Comparison of ENCODE assay signal across 8 cellular contexts in the genomic region with DNA sequence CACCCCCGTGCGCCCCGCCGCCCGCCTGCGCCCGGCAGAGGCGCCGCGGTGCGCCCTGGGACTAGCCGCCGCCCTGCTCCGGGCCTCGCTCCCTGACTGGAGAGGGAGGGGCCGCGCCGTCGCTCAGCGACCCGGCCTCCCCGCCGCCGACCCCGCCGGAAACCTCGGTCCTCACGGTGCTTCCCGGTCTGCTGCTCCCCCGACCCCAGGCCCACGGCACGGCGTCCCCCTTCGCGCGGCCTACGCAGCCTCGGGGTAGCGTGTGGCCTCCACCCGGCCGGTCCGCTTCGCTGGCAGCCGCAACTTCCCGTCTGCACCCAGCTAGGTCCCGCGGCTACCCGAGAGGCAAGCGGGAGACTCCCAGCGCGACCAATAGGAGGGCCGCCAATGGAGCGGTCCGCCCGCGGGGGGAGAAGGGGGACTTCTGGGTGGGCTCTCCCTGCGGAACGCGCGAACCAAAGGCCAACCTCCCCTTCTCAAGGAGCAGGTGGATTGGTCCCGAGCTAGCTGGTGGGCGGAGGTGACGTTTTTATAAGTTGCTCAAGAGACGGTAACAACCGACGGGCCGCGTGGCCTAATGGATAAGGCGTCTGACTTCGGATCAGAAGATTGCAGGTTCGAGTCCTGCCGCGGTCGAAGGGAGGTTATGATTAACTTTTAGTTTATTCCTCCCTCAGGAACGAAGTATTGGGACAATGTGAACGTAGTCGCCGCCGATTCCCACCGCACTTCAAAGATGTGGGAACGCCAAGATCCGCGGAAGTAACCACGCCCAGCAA. TPM values are rescaled to one million over a fixed set of nuclear protein-coding genes. Genes with fewer than 3 reads are reported as not detected.
DNase-seq lines count a peak whose midpoint lies in the region; ATAC-seq and TF ChIP-seq lines count a peak whose summit lies in the region.

A gene (minus strand): TSS at position 315 of the 779 bp plus-strand sequence. CDS start 1,070 bp downstream, outside the sequence.

- peaks cover 63% of the 10 kb centered on the region for H3K4me1 Mint-ChIP-seq in activated T-cell treated with anti-CD3 and anti-CD28 coated beads, Interleukin-2, amount 50 U/mL, for 24 hours (ENCODE audit: low read depth)

- H3K36me3 Mint-ChIP-seq in activated T-cell treated with anti-CD3 and anti-CD28 coated beads, Interleukin-2, amount 50 U/mL, for 24 hours (ENCODE audit: low read depth) = peaks cover 38% of the 10 kb centered on the region

- peak within 1 kb of the TSS; percentile 93 for H3K4me3 ChIP-seq in epithelial cell of proximal tubule (ENCODE audit: low read depth, low read length)

- H3K9me3 Mint-ChIP-seq in activated T-cell treated with anti-CD3 and anti-CD28 coated beads, Interleukin-2, amount 50 U/mL, for 24 hours = no peaks in the 10 kb centered on the region

- ATAC-seq in GM21717 (IDR thresholded peaks at IDR 0.05; ENCODE audit: unreplicated experiment) = peak; percentile 88

- peak within 1 kb of the TSS; percentile 97 for H3K27ac Mint-ChIP-seq in activated T-cell treated with anti-CD3 and anti-CD28 coated beads, Interleukin-2, amount 50 U/mL, for 24 hours

- no peak for TF ChIP-seq CTCF in epithelial cell of proximal tubule (conservative IDR thresholded peaks at IDR 0.05; ENCODE audit: low read depth, low read length)

- H3K27me3 Mint-ChIP-seq in activated T-cell treated with anti-CD3 and anti-CD28 coated beads, Interleukin-2, amount 50 U/mL, for 24 hours = no peaks in the 10 kb centered on the region

- in situ Hi-C loops in KBM-7 (cut with MboI; ENCODE audit: low pct_unique_long_range_greater_than_20kb, low sequenced_read_pairs) = no loop called here

- H3K4me3 Mint-ChIP-seq in activated T-cell treated with anti-CD3 and anti-CD28 coated beads, Interleukin-2, amount 50 U/mL, for 24 hours = peak within 1 kb of the TSS; percentile 85

- DNase-seq in DMS153 treated with DMSO at 0.1 percent for 48 hours (lab: John Stamatoyannopoulos, UW; ENCODE audit: unreplicated experiment) (peak; percentile 59), KBM-7 (peak; percentile 100), epithelial cell of proximal tubule (ENCODE audit: low read depth) (peak; percentile 92), mucosa of gallbladder (ENCODE audit: low spot score) (peak; percentile 98)
- DNase-seq in activated T-cell treated with anti-CD3 and anti-CD28 coated beads, Interleukin-2, amount 50 U/mL, for 24 hours = peak; percentile 100
- peak; percentile 98 for DNase-seq in stimulated activated CD8-positive, alpha-beta memory T cell treated with anti-CD3 and anti-CD28 coated beads, Interleukin-4, amount 100 ng/mL, for 4 hours (ENCODE audit: low read depth in 2 of 2, low spot score in 1 of 2)

TF ChIP-seq in PFSK-1, 5 proteins besides CTCF, POLR2A, EP300 and RAD21:
- peak; percentile 98 for TF ChIP-seq POLR2AphosphoS5 (IDR thresholded peaks at IDR 0.05; ENCODE audit: low read depth, low read length)
- TF ChIP-seq TAF1 (IDR thresholded peaks at IDR 0.05; ENCODE audit: borderline replicate concordance, insufficient read depth, low read length) = peak; percentile 92; the same call in 1 of the 2 replicates
- TF ChIP-seq, protein P1, sequence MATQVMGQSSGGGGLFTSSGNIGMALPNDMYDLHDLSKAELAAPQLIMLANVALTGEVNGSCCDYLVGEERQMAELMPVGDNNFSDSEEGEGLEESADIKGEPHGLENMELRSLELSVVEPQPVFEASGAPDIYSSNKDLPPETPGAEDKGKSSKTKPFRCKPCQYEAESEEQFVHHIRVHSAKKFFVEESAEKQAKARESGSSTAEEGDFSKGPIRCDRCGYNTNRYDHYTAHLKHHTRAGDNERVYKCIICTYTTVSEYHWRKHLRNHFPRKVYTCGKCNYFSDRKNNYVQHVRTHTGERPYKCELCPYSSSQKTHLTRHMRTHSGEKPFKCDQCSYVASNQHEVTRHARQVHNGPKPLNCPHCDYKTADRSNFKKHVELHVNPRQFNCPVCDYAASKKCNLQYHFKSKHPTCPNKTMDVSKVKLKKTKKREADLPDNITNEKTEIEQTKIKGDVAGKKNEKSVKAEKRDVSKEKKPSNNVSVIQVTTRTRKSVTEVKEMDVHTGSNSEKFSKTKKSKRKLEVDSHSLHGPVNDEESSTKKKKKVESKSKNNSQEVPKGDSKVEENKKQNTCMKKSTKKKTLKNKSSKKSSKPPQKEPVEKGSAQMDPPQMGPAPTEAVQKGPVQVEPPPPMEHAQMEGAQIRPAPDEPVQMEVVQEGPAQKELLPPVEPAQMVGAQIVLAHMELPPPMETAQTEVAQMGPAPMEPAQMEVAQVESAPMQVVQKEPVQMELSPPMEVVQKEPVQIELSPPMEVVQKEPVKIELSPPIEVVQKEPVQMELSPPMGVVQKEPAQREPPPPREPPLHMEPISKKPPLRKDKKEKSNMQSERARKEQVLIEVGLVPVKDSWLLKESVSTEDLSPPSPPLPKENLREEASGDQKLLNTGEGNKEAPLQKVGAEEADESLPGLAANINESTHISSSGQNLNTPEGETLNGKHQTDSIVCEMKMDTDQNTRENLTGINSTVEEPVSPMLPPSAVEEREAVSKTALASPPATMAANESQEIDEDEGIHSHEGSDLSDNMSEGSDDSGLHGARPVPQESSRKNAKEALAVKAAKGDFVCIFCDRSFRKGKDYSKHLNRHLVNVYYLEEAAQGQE (IDR thresholded peaks at IDR 0.05; ENCODE audit: insufficient read depth in 1 of 2, low read depth in 2 of 2, low read length in 2 of 2) = 0 out of 4 replicates have a peak, but pooled peaks of 1 of the 2 experiments have one; percentile 9
- peak; percentile 92 for TF ChIP-seq FOXP2 (optimal IDR thresholded peaks at IDR 0.05; ENCODE audit: borderline replicate concordance, extremely low read depth, extremely low read length, insufficient read depth)
- peak; percentile 24; the same call in 1 of the 2 replicates for TF ChIP-seq SIN3A (IDR thresholded peaks at IDR 0.05; ENCODE audit: borderline replicate concordance, insufficient read depth, low read length)
TF ChIP-seq in PFSK-1: peak in this region for 5.

RNA-seq across cellular contexts. Expression of the gene that starts here (rescaled TPM):
- 59.7 TPM for polyA plus RNA-seq in PFSK-1 (2012; ENCODE audit: insufficient read length, low read depth)
- total RNA-seq in epithelial cell of proximal tubule = 84.6 and 85.9 TPM in 2 replicates
- 56.2 TPM for total RNA-seq in mucosa of gallbladder

Comparison
In these comparisons a context has a peak if more than half of its experiments do, and no peak if none do; other contexts are left out.
1. Peak in every context shown above with its lines: DNase-seq, ATAC-seq and H3K4me3 ChIP-seq.